ENCODE assay signal across 1 cellular context in genomic region chr10:91797874-91798735, GRCh38.
A peak's percentile ranks its signal among the peaks of the same experiment; 100 is the strongest.
TF ChIP-seq lines count a peak whose summit lies in the region.

Gene TNKS2 (plus strand): TSS chr10:91798426. CDS start chr10:91798691, 265 bp downstream.

TF ChIP-seq in HepG2, 621 proteins besides CTCF, POLR2A, EP300 and RAD21 (continued from another document and continues in another):
- TF ChIP-seq PRDM4 (CRISPR knock-in tag; IDR thresholded peaks at IDR 0.05; ENCODE audit: borderline replicate concordance) (peak; percentile 65; the same call in 1 of the 2 replicates), RORA (CRISPR knock-in tag; IDR thresholded peaks at IDR 0.05) (no peak), HNRNPUL1 (IDR thresholded peaks at IDR 0.05; ENCODE audit: low read depth, low read length) (no peak), NPAS2 (CRISPR knock-in tag; IDR thresholded peaks at IDR 0.05; ENCODE audit: borderline replicate concordance) (no peak), CHCHD3 (CRISPR knock-in tag; IDR thresholded peaks at IDR 0.05) (0 out of 2 replicates have a peak, but pooled peaks have one; percentile 28), ADNP (CRISPR knock-in tag; IDR thresholded peaks at IDR 0.05) (no peak), ZNF780A (CRISPR knock-in tag; IDR thresholded peaks at IDR 0.05) (no peak), ZNF367 (CRISPR knock-in tag; IDR thresholded peaks at IDR 0.05; ENCODE audit: borderline replicate concordance) (no peak), ZNF790 (CRISPR knock-in tag; IDR thresholded peaks at IDR 0.05; ENCODE audit: borderline replicate concordance) (peak; percentile 58; the same call in 1 of the 2 replicates), PREB (CRISPR knock-in tag; IDR thresholded peaks at IDR 0.05) (no peak), FOXP1 (IDR thresholded peaks at IDR 0.05) (no peak), FOXP1 (CRISPR knock-in tag; IDR thresholded peaks at IDR 0.05) (0 out of 2 replicates have a peak, but pooled peaks have one; percentile 28), AKNA (CRISPR knock-in tag; IDR thresholded peaks at IDR 0.05; ENCODE audit: borderline replicate concordance) (no peak), ZNF598 (CRISPR knock-in tag; IDR thresholded peaks at IDR 0.05; ENCODE audit: borderline replicate concordance) (peak; percentile 81; the same call in 1 of the 2 replicates), IKZF4 (CRISPR knock-in tag; IDR thresholded peaks at IDR 0.05; ENCODE audit: borderline replicate concordance, low read depth, not compliant biosample characterization) (peak; percentile 91), HOXA9 (CRISPR knock-in tag; IDR thresholded peaks at IDR 0.05; ENCODE audit: borderline replicate concordance) (no peak; the same call in 1 of the 2 replicates), MEIS1 (CRISPR knock-in tag; IDR thresholded peaks at IDR 0.05; ENCODE audit: borderline replicate concordance) (no peak), BATF2 (CRISPR knock-in tag; IDR thresholded peaks at IDR 0.05) (0 out of 2 replicates have a peak, but pooled peaks have one; percentile 50), POLR2AphosphoS2 (IDR thresholded peaks at IDR 0.05; ENCODE audit: low read depth, low read length) (no peak), ZNF619 (CRISPR knock-in tag; IDR thresholded peaks at IDR 0.05) (no peak), ELF3 (CRISPR knock-in tag; IDR thresholded peaks at IDR 0.05) (peak; percentile 73), RERE (CRISPR knock-in tag; IDR thresholded peaks at IDR 0.05; ENCODE audit: low read depth) (0 out of 2 replicates have a peak, but pooled peaks have one; percentile 19), ZNF589 (CRISPR knock-in tag; conservative IDR thresholded peaks at IDR 0.05) (0 out of 2 replicates have a peak, but pooled peaks have one; percentile 69), ZKSCAN1 (IDR thresholded peaks at IDR 0.05; ENCODE audit: low read length) (no peak), ZNF143 (CRISPR knock-in tag; IDR thresholded peaks at IDR 0.05) (peak; percentile 86), ISX (CRISPR knock-in tag; conservative IDR thresholded peaks at IDR 0.05) (no peak), ERF (CRISPR knock-in tag; IDR thresholded peaks at IDR 0.05) (peak; percentile 94), AGO1 (IDR thresholded peaks at IDR 0.05; ENCODE audit: low read depth, low read length, poor library complexity, severe bottlenecking) (no peak), PHB2 (IDR thresholded peaks at IDR 0.05; ENCODE audit: partially characterized antibody) (no peak), TAF15 (IDR thresholded peaks at IDR 0.05; ENCODE audit: low read depth, low read length, poor library complexity, severe bottlenecking) (peak; percentile 86), NFKB2 (CRISPR knock-in tag; IDR thresholded peaks at IDR 0.05; ENCODE audit: borderline replicate concordance) (peak; percentile 75; the same call in 1 of the 2 replicates), ZNF44 (CRISPR knock-in tag; IDR thresholded peaks at IDR 0.05) (0 out of 2 replicates have a peak, but pooled peaks have one; percentile 57), SAFB2 (CRISPR knock-in tag; IDR thresholded peaks at IDR 0.05; ENCODE audit: borderline replicate concordance, low read depth) (no peak)
- TF ChIP-seq, protein P1, sequence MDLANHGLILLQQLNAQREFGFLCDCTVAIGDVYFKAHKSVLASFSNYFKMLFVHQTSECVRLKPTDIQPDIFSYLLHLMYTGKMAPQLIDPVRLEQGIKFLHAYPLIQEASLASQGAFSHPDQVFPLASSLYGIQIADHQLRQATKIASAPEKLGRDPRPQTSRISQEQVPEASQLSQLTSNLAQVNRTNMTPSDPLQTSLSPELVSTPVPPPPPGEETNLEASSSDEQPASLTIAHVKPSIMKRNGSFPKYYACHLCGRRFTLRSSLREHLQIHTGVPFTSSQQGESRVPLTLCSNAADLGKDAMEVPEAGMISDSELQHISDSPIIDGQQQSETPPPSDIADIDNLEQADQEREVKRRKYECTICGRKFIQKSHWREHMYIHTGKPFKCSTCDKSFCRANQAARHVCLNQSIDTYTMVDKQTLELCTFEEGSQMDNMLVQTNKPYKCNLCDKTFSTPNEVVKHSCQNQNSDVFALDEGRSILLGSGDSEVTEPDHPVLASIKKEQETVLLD (CRISPR knock-in tag; IDR thresholded peaks at IDR 0.05; ENCODE audit: low read depth), result peak; percentile 93
- TF ChIP-seq, protein P2, sequence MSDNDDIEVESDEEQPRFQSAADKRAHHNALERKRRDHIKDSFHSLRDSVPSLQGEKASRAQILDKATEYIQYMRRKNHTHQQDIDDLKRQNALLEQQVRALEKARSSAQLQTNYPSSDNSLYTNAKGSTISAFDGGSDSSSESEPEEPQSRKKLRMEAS (IDR thresholded peaks at IDR 0.05), result peak; percentile 96
- TF ChIP-seq, protein P3, sequence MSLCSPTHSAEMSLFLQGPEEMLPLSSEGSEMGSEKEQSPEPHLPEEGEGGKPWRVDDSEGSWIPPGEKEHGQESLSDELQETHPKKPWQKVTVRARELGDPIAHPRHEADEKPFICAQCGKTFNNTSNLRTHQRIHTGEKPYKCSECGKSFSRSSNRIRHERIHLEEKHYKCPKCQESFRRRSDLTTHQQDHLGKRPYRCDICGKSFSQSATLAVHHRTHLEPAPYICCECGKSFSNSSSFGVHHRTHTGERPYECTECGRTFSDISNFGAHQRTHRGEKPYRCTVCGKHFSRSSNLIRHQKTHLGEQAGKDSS (CRISPR knock-in tag; IDR thresholded peaks at IDR 0.05; ENCODE audit: borderline replicate concordance, low read depth), result peak; percentile 67; the same call in 1 of the 2 replicates
- TF ChIP-seq, protein P4, sequence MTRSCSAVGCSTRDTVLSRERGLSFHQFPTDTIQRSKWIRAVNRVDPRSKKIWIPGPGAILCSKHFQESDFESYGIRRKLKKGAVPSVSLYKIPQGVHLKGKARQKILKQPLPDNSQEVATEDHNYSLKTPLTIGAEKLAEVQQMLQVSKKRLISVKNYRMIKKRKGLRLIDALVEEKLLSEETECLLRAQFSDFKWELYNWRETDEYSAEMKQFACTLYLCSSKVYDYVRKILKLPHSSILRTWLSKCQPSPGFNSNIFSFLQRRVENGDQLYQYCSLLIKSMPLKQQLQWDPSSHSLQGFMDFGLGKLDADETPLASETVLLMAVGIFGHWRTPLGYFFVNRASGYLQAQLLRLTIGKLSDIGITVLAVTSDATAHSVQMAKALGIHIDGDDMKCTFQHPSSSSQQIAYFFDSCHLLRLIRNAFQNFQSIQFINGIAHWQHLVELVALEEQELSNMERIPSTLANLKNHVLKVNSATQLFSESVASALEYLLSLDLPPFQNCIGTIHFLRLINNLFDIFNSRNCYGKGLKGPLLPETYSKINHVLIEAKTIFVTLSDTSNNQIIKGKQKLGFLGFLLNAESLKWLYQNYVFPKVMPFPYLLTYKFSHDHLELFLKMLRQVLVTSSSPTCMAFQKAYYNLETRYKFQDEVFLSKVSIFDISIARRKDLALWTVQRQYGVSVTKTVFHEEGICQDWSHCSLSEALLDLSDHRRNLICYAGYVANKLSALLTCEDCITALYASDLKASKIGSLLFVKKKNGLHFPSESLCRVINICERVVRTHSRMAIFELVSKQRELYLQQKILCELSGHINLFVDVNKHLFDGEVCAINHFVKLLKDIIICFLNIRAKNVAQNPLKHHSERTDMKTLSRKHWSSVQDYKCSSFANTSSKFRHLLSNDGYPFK (CRISPR knock-in tag; IDR thresholded peaks at IDR 0.05; ENCODE audit: borderline replicate concordance), result no peak; the same call in 1 of the 2 replicates
